In the genomic region with DNA sequence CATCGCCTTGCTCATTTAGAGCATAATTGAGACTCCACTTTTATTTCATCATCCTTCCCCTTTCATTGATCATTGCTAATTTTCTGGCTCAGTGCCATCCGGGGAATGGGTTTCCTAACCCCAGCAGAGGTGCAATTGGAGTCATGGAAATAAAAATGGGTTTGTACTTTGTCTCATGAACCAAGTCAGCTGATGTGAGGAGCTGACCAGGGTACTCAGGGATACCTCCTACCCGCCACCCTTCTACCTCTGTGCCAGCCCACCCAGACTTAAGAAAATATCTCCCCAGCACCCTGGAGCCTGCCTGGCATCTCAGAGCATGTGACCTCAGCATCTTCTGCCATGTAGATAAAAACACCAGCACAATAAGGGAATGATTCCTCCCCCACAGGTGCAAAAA, we compare ENCODE assay signal across 9 cellular contexts.
"Had no signal": no experiment of that assay in that cellular context is flagged by ENCODE, and none has a peak within 500 bp of the region (broad histone marks: within the 10 kb centered on the region; RNA-seq: fewer than 3 reads in every experiment).

No MANE protein-coding gene starts in this region.

- H3K4me3 Mint-ChIP-seq: H9, HFFc6, IgD-negative memory B cell had no signal

- H3K9me3 Mint-ChIP-seq: H9, HFFc6, IgD-negative memory B cell had no signal

- H3K27ac ChIP-seq: GM23248, HL-60 had no signal

- ATAC-seq: HepG2, K562 had no signal

- H3K4me3 ChIP-seq: GM23248, K562 had no signal

- H3K27ac Mint-ChIP-seq: H9, HFFc6, IgD-negative memory B cell had no signal

- DNase-seq: GM23248, H9, HCEC 1CT, HFFc6, KG1 had no signal
